Comparison of ENCODE assay signal across 8 cellular contexts in genomic region chr22:36339171-36340065, GRCh38. TPM values are rescaled to one million over a fixed set of nuclear protein-coding genes. Genes with fewer than 3 reads are reported as not detected.
DNase-seq lines count a peak whose midpoint lies in the region; ATAC-seq and TF ChIP-seq lines count a peak whose summit lies in the region.

No MANE protein-coding gene starts in this region.

- intact Hi-C loops in activated CD4-positive, alpha-beta T cell treated with anti-CD3 and anti-CD28 coated beads, Interleukin-2, amount 10 ng/mL, durations not matched to agents 24 days and 14 days (cut with micrococcal nuclease), result loop anchor here (1.0 to 10.0 kb wide), 3 partner anchors 8 to 895 kb away; no protein-coding TSS in a partner anchor

- TF ChIP-seq POLR2A in suprapubic skin (IDR thresholded peaks at IDR 0.05), result no peak

- in situ Hi-C loops in G401 (cut with HindIII; ENCODE audit: low sequenced_read_pairs), result loop anchor here (5.0 kb wide), 1 partner anchor 93 kb away; no protein-coding TSS in a partner anchor

- DNase-seq in activated CD4-positive, alpha-beta T cell treated with anti-CD3 and anti-CD28 coated beads, Interleukin-2, amount 10 ng/mL, durations not matched to agents 24 days and 14 days, result peak; percentile 79
- no peak for DNase-seq in activated CD4-positive, alpha-beta T cell treated with anti-CD3 and anti-CD28 coated beads, Interleukin-2, amount 50 U/mL, for 1 hour
- peak; percentile 54 for DNase-seq in activated naive CD8-positive, alpha-beta T cell treated with anti-CD3 and anti-CD28 coated beads, Interleukin-2, amount 50 U/mL, for 24 hours
- DNase-seq in immature natural killer cell (no peak), suprapubic skin (ENCODE audit: low spot score in 2 of 2) (no peak), G401 (ENCODE audit: low spot score) (no peak), cerebellum (ENCODE audit: low spot score) (no peak), DMS53 (lab: John Stamatoyannopoulos, UW) (no peak)

- peaks cover 82% of the 10 kb centered on the region for H3K4me1 ChIP-seq in suprapubic skin

- no peaks in the 10 kb centered on the region for H3K9me3 ChIP-seq in suprapubic skin

- H3K4me3 ChIP-seq in suprapubic skin, result no peak overlapping the region

- H3K9me3 Mint-ChIP-seq in activated CD4-positive, alpha-beta T cell treated with anti-CD3 and anti-CD28 coated beads, Interleukin-2, amount 10 ng/mL, durations not matched to agents 24 days and 14 days, result no peaks in the 10 kb centered on the region
- no peaks in the 10 kb centered on the region for H3K9me3 Mint-ChIP-seq in activated naive CD8-positive, alpha-beta T cell treated with anti-CD3 and anti-CD28 coated beads, Interleukin-2, amount 50 U/mL, for 24 hours
- H3K9me3 Mint-ChIP-seq in immature natural killer cell, result no peaks in the 10 kb centered on the region

- 52% methylated on average over 6 of the region's 6 CpGs for WGBS in suprapubic skin

- no peaks in the 10 kb centered on the region for H3K27me3 Mint-ChIP-seq in activated CD4-positive, alpha-beta T cell treated with anti-CD3 and anti-CD28 coated beads, Interleukin-2, amount 10 ng/mL, durations not matched to agents 24 days and 14 days
- H3K27me3 Mint-ChIP-seq in activated naive CD8-positive, alpha-beta T cell treated with anti-CD3 and anti-CD28 coated beads, Interleukin-2, amount 50 U/mL, for 24 hours, result no peaks in the 10 kb centered on the region
- peaks cover 0 to 14% (median 10%) of the 10 kb centered on the region in 3 donors for H3K27me3 Mint-ChIP-seq in immature natural killer cell (ENCODE audit: low read depth in 3 of 3)

- peak overlapping the region; percentile 89 for H3K27ac Mint-ChIP-seq in activated CD4-positive, alpha-beta T cell treated with anti-CD3 and anti-CD28 coated beads, Interleukin-2, amount 10 ng/mL, durations not matched to agents 24 days and 14 days
- H3K27ac Mint-ChIP-seq in activated naive CD8-positive, alpha-beta T cell treated with anti-CD3 and anti-CD28 coated beads, Interleukin-2, amount 50 U/mL, for 24 hours, result peak overlapping the region; percentile 99
- H3K27ac Mint-ChIP-seq in immature natural killer cell, result peak overlapping the region; percentile 47 to 93 (median 86)

- peaks cover 76% of the 10 kb centered on the region for H3K36me3 Mint-ChIP-seq in activated CD4-positive, alpha-beta T cell treated with anti-CD3 and anti-CD28 coated beads, Interleukin-2, amount 10 ng/mL, durations not matched to agents 24 days and 14 days (ENCODE audit: low read depth)
- H3K36me3 Mint-ChIP-seq in activated naive CD8-positive, alpha-beta T cell treated with anti-CD3 and anti-CD28 coated beads, Interleukin-2, amount 50 U/mL, for 24 hours (ENCODE audit: low read depth), result peaks cover 76% of the 10 kb centered on the region
- H3K36me3 Mint-ChIP-seq in immature natural killer cell, result peaks cover 16 to 41% (median 23%) of the 10 kb centered on the region in 3 donors

- no peak for TF ChIP-seq EP300 in suprapubic skin (IDR thresholded peaks at IDR 0.05)

- H3K27me3 ChIP-seq in suprapubic skin, result no peaks in the 10 kb centered on the region

- peaks cover 54% of the 10 kb centered on the region for H3K36me3 ChIP-seq in suprapubic skin

- TF ChIP-seq CTCF in suprapubic skin (IDR thresholded peaks at IDR 0.05), result no peak

- peak; percentile 58 for ATAC-seq in activated naive CD8-positive, alpha-beta T cell treated with anti-CD3 and anti-CD28 coated beads, Interleukin-2, amount 50 U/mL, for 24 hours

- H3K27ac ChIP-seq in suprapubic skin, result peak overlapping the region; percentile 5

- peaks cover 82% of the 10 kb centered on the region for H3K4me1 Mint-ChIP-seq in activated CD4-positive, alpha-beta T cell treated with anti-CD3 and anti-CD28 coated beads, Interleukin-2, amount 10 ng/mL, durations not matched to agents 24 days and 14 days
- H3K4me1 Mint-ChIP-seq in activated naive CD8-positive, alpha-beta T cell treated with anti-CD3 and anti-CD28 coated beads, Interleukin-2, amount 50 U/mL, for 24 hours, result peaks cover 99% of the 10 kb centered on the region
- peaks cover 67 to 83% of the 10 kb centered on the region in 2 donors for H3K4me1 Mint-ChIP-seq in immature natural killer cell

- peak overlapping the region; percentile 57 for H3K4me3 Mint-ChIP-seq in activated CD4-positive, alpha-beta T cell treated with anti-CD3 and anti-CD28 coated beads, Interleukin-2, amount 10 ng/mL, durations not matched to agents 24 days and 14 days
- H3K4me3 Mint-ChIP-seq in activated naive CD8-positive, alpha-beta T cell treated with anti-CD3 and anti-CD28 coated beads, Interleukin-2, amount 50 U/mL, for 24 hours, result peak overlapping the region; percentile 56
- H3K4me3 Mint-ChIP-seq in immature natural killer cell, result peak overlapping the region in 1 of 5 donors; percentile 10

RNA-seq across cellular contexts. Expression of gene MYH9, which starts 48.3 kb away (rescaled TPM):
- 625 and 633 TPM in 2 replicates for total RNA-seq in activated CD4-positive, alpha-beta T cell treated with anti-CD3 and anti-CD28 coated beads, Interleukin-2, amount 10 ng/mL, durations not matched to agents 24 days and 14 days
- polyA plus RNA-seq in immature natural killer cell, result 100 to 1,000 TPM in 1 of 3 donors, 10 to 100 TPM in 1, 1 to 10 TPM in 1; 8.7 to 355 (median 40.2) TPM
- total RNA-seq in suprapubic skin, result 100 to 1,000 TPM; 284 to 323 (median 294) TPM
- total RNA-seq in G401 (2014; rRNA removed; shearing (Covaris generic)), result 153 and 185 TPM in 2 replicates
- 38.6 TPM for total RNA-seq in cerebellum

Comparison
In these comparisons a context has a peak if more than half of its experiments do, and no peak if none do; other contexts are left out.
1. DNase-seq: peak in activated CD4-positive, alpha-beta T cell treated with anti-CD3 and anti-CD28 coated beads, Interleukin-2, amount 10 ng/mL, durations not matched to agents 24 days and 14 days (single experiment) and activated naive CD8-positive, alpha-beta T cell treated with anti-CD3 and anti-CD28 coated beads, Interleukin-2, amount 50 U/mL, for 24 hours (single experiment); none in activated CD4-positive, alpha-beta T cell treated with anti-CD3 and anti-CD28 coated beads, Interleukin-2, amount 50 U/mL, for 1 hour (single experiment), immature natural killer cell (0 of 3), suprapubic skin (0 of 2), G401 (single experiment), cerebellum (single experiment) and DMS53 (single experiment).
2. Peak in every context shown above with its lines, with median percentiles within 50 percentile points of each other: H3K27ac Mint-ChIP-seq.